ENCODE assay signal across 8 cellular contexts in genomic region chr18:58314284-58314683, GRCh38.
DNase-seq lines count a peak whose midpoint lies in the region; ATAC-seq lines count a peak whose summit lies in the region.

No MANE protein-coding gene starts in this region.

- no peak for ATAC-seq in GM18498 (IDR thresholded peaks at IDR 0.05; ENCODE audit: unreplicated experiment)

- DNase-seq in EH (ENCODE audit: low read depth), result peak; percentile 97
- peak; percentile 75 for DNase-seq in SIG-M5 (lab: John Stamatoyannopoulos, UW)
- peak; percentile 76 for DNase-seq in fibroblast of the conjunctiva (ENCODE audit: low read depth)
- peak; percentile 58 for DNase-seq in putamen (ENCODE audit: low spot score)
- no peak for DNase-seq in 8988T
- DNase-seq in NCI-H524 (lab: John Stamatoyannopoulos, UW), result no peak
- DNase-seq in NCI-H1417 treated with DMSO at 0.1 percent for 48 hours (lab: John Stamatoyannopoulos, UW), result no peak

Comparison
In these comparisons a context has a peak if more than half of its experiments do, and no peak if none do; other contexts are left out.
1. DNase-seq: peak in EH (single experiment), SIG-M5 (single experiment), fibroblast of the conjunctiva (single experiment) and putamen (single experiment); none in 8988T (single experiment), NCI-H524 (0 of 2) and NCI-H1417 treated with DMSO at 0.1 percent for 48 hours (single experiment).